In the genomic region with DNA sequence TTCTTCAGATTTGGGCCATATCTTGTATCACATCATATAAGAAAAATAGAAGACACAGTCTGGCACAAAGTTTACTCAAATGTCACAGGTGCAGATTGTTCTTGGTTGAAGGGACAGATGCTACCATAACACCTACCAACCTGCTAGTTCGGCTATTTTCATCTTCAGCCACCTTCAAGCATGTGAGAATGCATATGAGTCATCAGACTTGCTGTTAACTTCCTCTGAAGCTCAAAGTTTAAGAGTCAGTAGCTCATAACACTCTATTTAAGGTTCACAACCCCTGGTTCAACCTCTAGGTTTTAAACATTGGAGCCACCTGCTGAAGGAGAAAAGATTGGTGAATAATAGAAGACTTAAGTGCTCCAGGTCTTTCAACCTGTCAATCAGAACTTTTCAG, we compare ENCODE assay signal across 15 cellular contexts.
DNase-seq lines count a peak whose midpoint lies in the region; ATAC-seq lines count a peak whose summit lies in the region.
"Had no signal": no experiment of that assay in that cellular context is flagged by ENCODE, and none has a peak within 500 bp of the region (broad histone marks: within the 10 kb centered on the region; RNA-seq: fewer than 3 reads in every experiment).

No MANE protein-coding gene starts in this region.

- H4K5ac ChIP-seq in mesendoderm (ENCODE audit: low read length) = no peak overlapping the region

- H3K79me1 ChIP-seq in mesendoderm (ENCODE audit: low read length) = no peaks in the 10 kb centered on the region

- peak; percentile 68 for ATAC-seq in HG02885 (IDR thresholded peaks at IDR 0.05; ENCODE audit: poor library complexity, unreplicated experiment)
- ATAC-seq: activated T-cell treated with anti-CD3 and anti-CD28 coated beads, Interleukin-2, amount 50 U/mL, for 72 hours; Right ventricle myocardium inferior had no signal

- no peak overlapping the region for H3K56ac ChIP-seq in mesendoderm (ENCODE audit: low read length)

- no peak overlapping the region for H3K4me2 ChIP-seq in mesendoderm (ENCODE audit: low read length)

- H3K4ac ChIP-seq in mesendoderm (ENCODE audit: low read depth, low read length) = no peak overlapping the region

- no peak overlapping the region for H2AK5ac ChIP-seq in mesendoderm (ENCODE audit: low read length)

- H3K27me3 ChIP-seq in mesendoderm (ENCODE audit: insufficient read depth, low read length, poor library complexity) = no peaks in the 10 kb centered on the region

- DNase-seq in NCI-H2196 (lab: John Stamatoyannopoulos, UW; ENCODE audit: unreplicated experiment) (peak; percentile 39), NCI-H2196 treated with DMSO at 0.1 percent for 48 hours (lab: John Stamatoyannopoulos, UW; ENCODE audit: unreplicated experiment) (no peak), NCI-H226 (peak; percentile 42), mesendoderm (peak; percentile 62), GDM1 (lab: John Stamatoyannopoulos, UW) (no peak), GM19240 (ENCODE audit: insufficient read length, low spot score) (no peak), mesenteric fat pad (ENCODE audit: low spot score) (no peak)
- DNase-seq: 8988T; activated B cell treated with CpG ODN at 0.5 μM for 24 hours; activated T-cell treated with anti-CD3 and anti-CD28 coated beads, Interleukin-2, amount 50 U/mL, for 72 hours; left ventricle myocardium inferior; NCI-H187; occipital lobe had no signal

- H3K27ac ChIP-seq in mesendoderm (ENCODE audit: low read depth, low read length) = no peak overlapping the region
- H3K27ac ChIP-seq: left ventricle myocardium inferior had no signal

- no peak overlapping the region for H3K4me3 ChIP-seq in mesendoderm (ENCODE audit: low read length)
- H3K4me3 ChIP-seq: left ventricle myocardium inferior had no signal

- H3K23ac ChIP-seq in mesendoderm (ENCODE audit: low read length) = no peak overlapping the region

- H2BK5ac ChIP-seq in mesendoderm (ENCODE audit: low read length) = no peak overlapping the region

- H3K18ac ChIP-seq in mesendoderm (ENCODE audit: low read length) = no peak overlapping the region

- H3K36me3 ChIP-seq in mesendoderm (ENCODE audit: control insufficient read depth, insufficient read depth, low read length) = no peaks in the 10 kb centered on the region
- H3K36me3 ChIP-seq: left ventricle myocardium inferior had no signal

- H2BK120ac ChIP-seq in mesendoderm (ENCODE audit: low read depth, low read length) = no peak overlapping the region

- no peak overlapping the region for H3K9ac ChIP-seq in mesendoderm (ENCODE audit: low read length)

- no peaks in the 10 kb centered on the region for H3K4me1 ChIP-seq in mesendoderm (ENCODE audit: control insufficient read depth, low read depth, low read length)
- H3K4me1 ChIP-seq: left ventricle myocardium inferior had no signal

- H2BK15ac ChIP-seq in mesendoderm (replicated peaks; ENCODE audit: low read depth) = no peak overlapping the region

- no peaks in the 10 kb centered on the region for H3K79me2 ChIP-seq in mesendoderm (ENCODE audit: control insufficient read depth, insufficient read depth, low read length)

- H4K8ac ChIP-seq in mesendoderm (ENCODE audit: low read depth, low read length) = no peak overlapping the region

- no CpG with 5 or more reads among the region's 1 CpG for whole genome bisulfite sequencing in mesendoderm (ENCODE audit: extremely low coverage, insufficient coverage, low lambda C conversion rate)

Comparison
In these comparisons a context has a peak if more than half of its experiments do, and no peak if none do; other contexts are left out.
1. DNase-seq: peak in NCI-H2196 (single experiment), NCI-H226 (single experiment) and mesendoderm (single experiment); none in NCI-H2196 treated with DMSO at 0.1 percent for 48 hours (single experiment), GDM1 (single experiment), GM19240 (single experiment) and mesenteric fat pad (single experiment).